In genomic region chr6:19999319-20000191, GRCh38 we compare ENCODE assay signal across 8 cellular contexts.
DNase-seq lines count a peak whose midpoint lies in the region; ATAC-seq and TF ChIP-seq lines count a peak whose summit lies in the region.

No MANE protein-coding gene starts in this region.

- no peaks in the 10 kb centered on the region for H3K36me3 ChIP-seq in neuronal stem cell (replicated peaks in 1 of 2; ENCODE audit: control insufficient read depth in 2 of 2, insufficient read depth in 2 of 2, low read length in 2 of 2)
- no peaks in the 10 kb centered on the region for H3K36me3 ChIP-seq in sigmoid colon
- H3K36me3 ChIP-seq in body of pancreas (replicated peaks in 1 of 2; ENCODE audit: insufficient read depth in 1 of 2, low read depth in 2 of 2) = no peaks in the 10 kb centered on the region

- no peak overlapping the region for H3K9ac ChIP-seq in neuronal stem cell (ENCODE audit: low read depth, low read length, poor library complexity)

- H4K8ac ChIP-seq in neuronal stem cell (ENCODE audit: low read depth, low read length) = no peak overlapping the region

- H2BK5ac ChIP-seq in neuronal stem cell (ENCODE audit: low read length) = no peak overlapping the region

- H2BK12ac ChIP-seq in neuronal stem cell (ENCODE audit: low read length) = no peak overlapping the region

- intact Hi-C loops in sigmoid colon (cut with DNase I) (no loop called here), body of pancreas (cut with DNase I) (no loop called here)

- H3K27me3 ChIP-seq in neuronal stem cell (ENCODE audit: control insufficient read depth in 3 of 3, insufficient read depth in 3 of 3, low read depth in 1 of 3, low read length in 3 of 3) = peaks cover 0 to 24% (median 0%) of the 10 kb centered on the region in 3 experiments
- no peaks in the 10 kb centered on the region for H3K27me3 ChIP-seq in sigmoid colon
- H3K27me3 ChIP-seq in body of pancreas = no peaks in the 10 kb centered on the region

- no peak overlapping the region for H3K14ac ChIP-seq in neuronal stem cell (ENCODE audit: low read length)

- TF ChIP-seq CTCF in sigmoid colon (IDR thresholded peaks at IDR 0.05) = no peak
- TF ChIP-seq CTCF in body of pancreas (IDR thresholded peaks at IDR 0.05) = no peak

- H3K18ac ChIP-seq in neuronal stem cell (ENCODE audit: low read length) = peak overlapping the region; percentile 52

- H4K91ac ChIP-seq in neuronal stem cell (ENCODE audit: low read depth, low read length, poor library complexity) = no peak overlapping the region

- no peak overlapping the region for H2AK5ac ChIP-seq in neuronal stem cell (ENCODE audit: low read depth, low read length)

- DNase-seq in EH (ENCODE audit: low read depth) (peak; percentile 38), SIG-M5 treated with dmso at 0.1 percent for 504 hours (lab: John Stamatoyannopoulos, UW; ENCODE audit: unreplicated experiment) (peak; percentile 69), neuronal stem cell (ENCODE audit: low spot score) (no peak), inferior parietal cortex (ENCODE audit: extremely low spot score) (no peak), sigmoid colon (no peak), body of pancreas (no peak)

- no peak overlapping the region for H3K23ac ChIP-seq in neuronal stem cell (ENCODE audit: low read depth, low read length, poor library complexity)

- H3K27ac ChIP-seq in neuronal stem cell (replicated peaks; ENCODE audit: low read length) (no peak overlapping the region), sigmoid colon (no peak overlapping the region), body of pancreas (no peak overlapping the region)

- no CpG with 5 or more reads among the region's 7 CpGs for WGBS in neuronal stem cell (ENCODE audit: extremely low coverage in 2 of 2, insufficient read length in 2 of 2, insufficient replicate concordance in 1 of 2), 2 donors
- WGBS in sigmoid colon, 2 donors = 54 to 67% methylated on average over 7 of the region's 7 CpGs
- WGBS in body of pancreas, 2 donors = 72 to 77% methylated on average over 7 of the region's 7 CpGs

- no peak overlapping the region for H2BK120ac ChIP-seq in neuronal stem cell (ENCODE audit: low read depth, low read length)

- H3K4ac ChIP-seq in neuronal stem cell (ENCODE audit: low read length) = no peak overlapping the region

- H3K4me1 ChIP-seq in neuronal stem cell (ENCODE audit: control insufficient read depth in 2 of 2, insufficient read depth in 1 of 2, low read depth in 1 of 2, low read length in 2 of 2) (peaks cover 0 to 4% of the 10 kb centered on the region in 2 donors), sigmoid colon (no peaks in the 10 kb centered on the region), body of pancreas (no peaks in the 10 kb centered on the region)

- TF ChIP-seq POLR2A in sigmoid colon (IDR thresholded peaks at IDR 0.05) (no peak), body of pancreas (IDR thresholded peaks at IDR 0.05) (no peak)

- H3K4me3 ChIP-seq in neuronal stem cell (ENCODE audit: low read length in 2 of 2) = peak overlapping the region in 1 of 2 donors; percentile 20
- no peak overlapping the region for H3K4me3 ChIP-seq in sigmoid colon
- H3K4me3 ChIP-seq in body of pancreas = no peak overlapping the region

- peak; percentile 75 for ATAC-seq in GM19467 (IDR thresholded peaks at IDR 0.05; ENCODE audit: unreplicated experiment)
- peak; percentile 94 for ATAC-seq in HG03460 (IDR thresholded peaks at IDR 0.05; ENCODE audit: unreplicated experiment)
- ATAC-seq in body of pancreas = no peak

- TF ChIP-seq EP300 in sigmoid colon (IDR thresholded peaks at IDR 0.05) = no peak

- no peak overlapping the region for H2BK15ac ChIP-seq in neuronal stem cell (ENCODE audit: low read length)

- no peak overlapping the region for H3K4me2 ChIP-seq in neuronal stem cell (ENCODE audit: insufficient read depth, low read length, poor library complexity, severe bottlenecking)

- H3K79me1 ChIP-seq in neuronal stem cell (ENCODE audit: low read depth, low read length) = no peaks in the 10 kb centered on the region

- peak overlapping the region; percentile 85 for H2AFZ ChIP-seq in neuronal stem cell (ENCODE audit: low read length)

- H3K9me3 ChIP-seq in neuronal stem cell (replicated peaks in 1 of 2; ENCODE audit: control insufficient read depth in 2 of 2, insufficient read depth in 1 of 2, low read depth in 1 of 2, low read length in 2 of 2) (peaks cover 0 to 6% of the 10 kb centered on the region in 2 donors), sigmoid colon (peaks cover 0 to 5% (median 0%) of the 10 kb centered on the region in 4 donors), body of pancreas (no peaks in the 10 kb centered on the region)

Comparison
In these comparisons a context has a peak if more than half of its experiments do, and no peak if none do; other contexts are left out.
1. DNase-seq: peak in EH (single experiment) and SIG-M5 treated with dmso at 0.1 percent for 504 hours (single experiment); none in neuronal stem cell (single experiment), inferior parietal cortex (single experiment), sigmoid colon (single experiment) and body of pancreas (0 of 4).